In genomic region chr9:132768932-132769894, GRCh38 we compare ENCODE assay signal across 8 cellular contexts.
DNase-seq lines count a peak whose midpoint lies in the region; ATAC-seq lines count a peak whose summit lies in the region.

No MANE protein-coding gene starts in this region.

- DNase-seq in NCI-H2227 (lab: John Stamatoyannopoulos, UW; ENCODE audit: unreplicated experiment) (peak; percentile 38), NCI-H2227 treated with DMSO at 0.1 percent for 48 hours (lab: John Stamatoyannopoulos, UW) (no peak), NCI-H748 (lab: John Stamatoyannopoulos, UW; ENCODE audit: unreplicated experiment) (peak; percentile 84), epithelial cell of prostate (ENCODE audit: low read depth, low spot score) (peak; percentile 8)
- DNase-seq in activated CD8-positive, alpha-beta memory T cell treated with anti-CD3 and anti-CD28 coated beads, Interleukin-2, amount 50 U/mL, for 1 hour (ENCODE audit: extremely low read depth), result peak; percentile 23
- peak; percentile 14 to 75 for DNase-seq in stimulated activated effector memory CD8-positive, alpha-beta T cell treated with anti-CD3 and anti-CD28 coated beads, Interleukin-12 subunit alpha, Interleukin-12 subunit beta, amount 100 ng/mL, for 72 hours (ENCODE audit: low spot score in 2 of 2)

- H3K4me3 Mint-ChIP-seq in stimulated activated effector memory CD8-positive, alpha-beta T cell treated with anti-CD3 and anti-CD28 coated beads, Interleukin-12 subunit alpha, Interleukin-12 subunit beta, amount 100 ng/mL, for 72 hours, result peak overlapping the region; percentile 84

- peaks cover 3% of the 10 kb centered on the region for H3K9me3 Mint-ChIP-seq in stimulated activated effector memory CD8-positive, alpha-beta T cell treated with anti-CD3 and anti-CD28 coated beads, Interleukin-12 subunit alpha, Interleukin-12 subunit beta, amount 100 ng/mL, for 72 hours

- H3K4me3 ChIP-seq in mucosa of stomach (ENCODE audit: low read length), result peak overlapping the region; percentile 93

- H3K4me1 ChIP-seq in mucosa of stomach (ENCODE audit: control insufficient read depth, insufficient read depth, low read length), result peaks cover 10% of the 10 kb centered on the region

- H3K36me3 ChIP-seq in mucosa of stomach (ENCODE audit: control insufficient read depth, insufficient read depth, low read length), result no peaks in the 10 kb centered on the region

- H3K27ac ChIP-seq in epithelial cell of prostate, result no peak overlapping the region

- peak overlapping the region; percentile 96 for H3K27ac Mint-ChIP-seq in stimulated activated effector memory CD8-positive, alpha-beta T cell treated with anti-CD3 and anti-CD28 coated beads, Interleukin-12 subunit alpha, Interleukin-12 subunit beta, amount 100 ng/mL, for 72 hours

- peaks cover 24% of the 10 kb centered on the region for H3K4me1 Mint-ChIP-seq in stimulated activated effector memory CD8-positive, alpha-beta T cell treated with anti-CD3 and anti-CD28 coated beads, Interleukin-12 subunit alpha, Interleukin-12 subunit beta, amount 100 ng/mL, for 72 hours

- no peaks in the 10 kb centered on the region for H3K9me3 ChIP-seq in mucosa of stomach (ENCODE audit: control insufficient read depth, low read length)

- ATAC-seq in HG03097 (IDR thresholded peaks at IDR 0.05; ENCODE audit: low FRiP score, unreplicated experiment), result peak; percentile 23
- peak; percentile 79 for ATAC-seq in stimulated activated effector memory CD8-positive, alpha-beta T cell treated with anti-CD3 and anti-CD28 coated beads, Interleukin-12 subunit alpha, Interleukin-12 subunit beta, amount 100 ng/mL, for 72 hours

- H3K27me3 ChIP-seq in mucosa of stomach (ENCODE audit: control insufficient read depth, insufficient read depth, low read length), result no peaks in the 10 kb centered on the region

- H3K36me3 Mint-ChIP-seq in stimulated activated effector memory CD8-positive, alpha-beta T cell treated with anti-CD3 and anti-CD28 coated beads, Interleukin-12 subunit alpha, Interleukin-12 subunit beta, amount 100 ng/mL, for 72 hours, result peaks cover 10% of the 10 kb centered on the region

- H3K9ac ChIP-seq in mucosa of stomach (ENCODE audit: low read length), result peak overlapping the region; percentile 99
